1 cellular context compared by ENCODE assay signal in the genomic region with DNA sequence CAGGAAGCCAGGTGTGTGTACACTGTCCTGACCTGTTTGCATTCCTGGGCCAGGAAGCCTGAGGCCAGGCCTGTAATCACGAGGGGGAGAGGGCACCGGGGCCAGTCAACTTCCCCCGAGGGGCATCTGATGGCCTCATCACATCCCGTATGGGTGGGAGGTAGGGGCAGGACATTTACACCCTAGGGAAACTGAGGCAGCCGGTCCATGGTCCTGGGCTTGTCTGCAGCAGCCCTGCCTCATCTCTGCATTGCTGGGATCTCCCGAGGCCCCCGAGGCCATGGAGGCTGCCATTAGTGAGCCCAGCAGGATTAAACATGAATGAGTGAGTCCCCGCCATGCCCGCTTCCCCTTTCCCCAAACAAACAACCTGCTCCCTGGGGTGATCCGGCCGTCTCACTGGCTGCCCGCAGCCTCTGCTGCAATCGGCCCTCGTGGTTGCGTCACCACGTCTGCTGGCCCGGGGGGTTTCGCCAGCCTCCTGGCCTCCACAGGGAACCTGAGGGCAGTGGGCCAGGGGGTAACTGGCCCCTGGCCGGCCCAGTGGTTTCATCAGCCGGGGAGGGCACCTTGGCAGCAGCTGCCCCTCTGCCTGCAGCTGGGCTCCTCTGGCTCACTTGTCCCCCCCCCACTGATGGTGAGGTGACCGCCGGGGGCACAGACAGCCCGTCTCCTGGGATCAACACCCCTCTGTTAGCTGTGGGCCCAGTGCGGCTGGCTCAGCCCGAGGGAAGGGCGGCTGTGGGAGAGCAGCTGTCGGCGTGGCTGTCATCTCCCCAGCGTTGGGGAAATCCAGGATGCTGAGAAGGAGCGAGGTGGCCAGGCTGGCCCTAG.
TF ChIP-seq lines count a peak whose summit lies in the region.

No MANE protein-coding gene starts in this region.

TF ChIP-seq in HepG2, 621 proteins besides CTCF, POLR2A, EP300 and RAD21 (continued from another document and continues in another):
- TF ChIP-seq, protein P1, sequence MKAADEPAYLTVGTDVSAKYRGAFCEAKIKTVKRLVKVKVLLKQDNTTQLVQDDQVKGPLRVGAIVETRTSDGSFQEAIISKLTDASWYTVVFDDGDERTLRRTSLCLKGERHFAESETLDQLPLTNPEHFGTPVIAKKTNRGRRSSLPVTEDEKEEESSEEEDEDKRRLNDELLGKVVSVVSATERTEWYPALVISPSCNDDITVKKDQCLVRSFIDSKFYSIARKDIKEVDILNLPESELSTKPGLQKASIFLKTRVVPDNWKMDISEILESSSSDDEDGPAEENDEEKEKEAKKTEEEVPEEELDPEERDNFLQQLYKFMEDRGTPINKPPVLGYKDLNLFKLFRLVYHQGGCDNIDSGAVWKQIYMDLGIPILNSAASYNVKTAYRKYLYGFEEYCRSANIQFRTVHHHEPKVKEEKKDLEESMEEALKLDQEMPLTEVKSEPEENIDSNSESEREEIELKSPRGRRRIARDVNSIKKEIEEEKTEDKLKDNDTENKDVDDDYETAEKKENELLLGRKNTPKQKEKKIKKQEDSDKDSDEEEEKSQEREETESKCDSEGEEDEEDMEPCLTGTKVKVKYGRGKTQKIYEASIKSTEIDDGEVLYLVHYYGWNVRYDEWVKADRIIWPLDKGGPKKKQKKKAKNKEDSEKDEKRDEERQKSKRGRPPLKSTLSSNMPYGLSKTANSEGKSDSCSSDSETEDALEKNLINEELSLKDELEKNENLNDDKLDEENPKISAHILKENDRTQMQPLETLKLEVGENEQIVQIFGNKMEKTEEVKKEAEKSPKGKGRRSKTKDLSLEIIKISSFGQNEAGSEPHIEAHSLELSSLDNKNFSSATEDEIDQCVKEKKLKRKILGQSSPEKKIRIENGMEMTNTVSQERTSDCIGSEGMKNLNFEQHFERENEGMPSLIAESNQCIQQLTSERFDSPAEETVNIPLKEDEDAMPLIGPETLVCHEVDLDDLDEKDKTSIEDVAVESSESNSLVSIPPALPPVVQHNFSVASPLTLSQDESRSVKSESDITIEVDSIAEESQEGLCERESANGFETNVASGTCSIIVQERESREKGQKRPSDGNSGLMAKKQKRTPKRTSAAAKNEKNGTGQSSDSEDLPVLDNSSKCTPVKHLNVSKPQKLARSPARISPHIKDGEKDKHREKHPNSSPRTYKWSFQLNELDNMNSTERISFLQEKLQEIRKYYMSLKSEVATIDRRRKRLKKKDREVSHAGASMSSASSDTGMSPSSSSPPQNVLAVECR (CRISPR knock-in tag; IDR thresholded peaks at IDR 0.05; ENCODE audit: borderline replicate concordance) = peak; percentile 84
- TF ChIP-seq NCOA1 (CRISPR knock-in tag; IDR thresholded peaks at IDR 0.05) (peak; percentile 97), ZFYVE20 (CRISPR knock-in tag; IDR thresholded peaks at IDR 0.05; ENCODE audit: borderline replicate concordance, low read depth) (no peak), NRL (CRISPR knock-in tag; IDR thresholded peaks at IDR 0.05; ENCODE audit: borderline replicate concordance) (no peak; the same call in 1 of the 2 replicates), PLSCR1 (CRISPR knock-in tag; IDR thresholded peaks at IDR 0.05; ENCODE audit: borderline replicate concordance) (no peak), GMEB1 (CRISPR knock-in tag; IDR thresholded peaks at IDR 0.05; ENCODE audit: borderline replicate concordance) (no peak; the same call in 1 of the 2 replicates), RCOR2 (CRISPR knock-in tag; IDR thresholded peaks at IDR 0.05) (0 out of 2 replicates have a peak, but pooled peaks have one; percentile 27), FOXA1 (IDR thresholded peaks at IDR 0.05) (no peak), FOXA1 (CRISPR knock-in tag; IDR thresholded peaks at IDR 0.05) (peak; percentile 99), MEIS1 (CRISPR knock-in tag; IDR thresholded peaks at IDR 0.05; ENCODE audit: borderline replicate concordance) (peak; percentile 90), ZNF772 (CRISPR knock-in tag; IDR thresholded peaks at IDR 0.05) (peak; percentile 97), ZNF567 (CRISPR knock-in tag; IDR thresholded peaks at IDR 0.05; ENCODE audit: borderline replicate concordance) (no peak), SP140L (CRISPR knock-in tag; IDR thresholded peaks at IDR 0.05; ENCODE audit: borderline replicate concordance) (peak; percentile 97), ZFP62 (CRISPR knock-in tag; IDR thresholded peaks at IDR 0.05) (no peak), POLR2AphosphoS5 (IDR thresholded peaks at IDR 0.05; ENCODE audit: low read depth, low read length) (no peak; the same call in 1 of the 2 replicates), ZNF629 (CRISPR knock-in tag; conservative IDR thresholded peaks at IDR 0.05) (peak; percentile 69), TFAP4 (IDR thresholded peaks at IDR 0.05; ENCODE audit: borderline replicate concordance, low read depth) (peak; percentile 93), TIGD3 (CRISPR knock-in tag; IDR thresholded peaks at IDR 0.05; ENCODE audit: borderline replicate concordance) (no peak), TCF7L2 (IDR thresholded peaks at IDR 0.05; ENCODE audit: low read depth, low read length) (no peak), RARA (CRISPR knock-in tag; IDR thresholded peaks at IDR 0.05) (peak; percentile 96)
- TF ChIP-seq, protein P2, sequence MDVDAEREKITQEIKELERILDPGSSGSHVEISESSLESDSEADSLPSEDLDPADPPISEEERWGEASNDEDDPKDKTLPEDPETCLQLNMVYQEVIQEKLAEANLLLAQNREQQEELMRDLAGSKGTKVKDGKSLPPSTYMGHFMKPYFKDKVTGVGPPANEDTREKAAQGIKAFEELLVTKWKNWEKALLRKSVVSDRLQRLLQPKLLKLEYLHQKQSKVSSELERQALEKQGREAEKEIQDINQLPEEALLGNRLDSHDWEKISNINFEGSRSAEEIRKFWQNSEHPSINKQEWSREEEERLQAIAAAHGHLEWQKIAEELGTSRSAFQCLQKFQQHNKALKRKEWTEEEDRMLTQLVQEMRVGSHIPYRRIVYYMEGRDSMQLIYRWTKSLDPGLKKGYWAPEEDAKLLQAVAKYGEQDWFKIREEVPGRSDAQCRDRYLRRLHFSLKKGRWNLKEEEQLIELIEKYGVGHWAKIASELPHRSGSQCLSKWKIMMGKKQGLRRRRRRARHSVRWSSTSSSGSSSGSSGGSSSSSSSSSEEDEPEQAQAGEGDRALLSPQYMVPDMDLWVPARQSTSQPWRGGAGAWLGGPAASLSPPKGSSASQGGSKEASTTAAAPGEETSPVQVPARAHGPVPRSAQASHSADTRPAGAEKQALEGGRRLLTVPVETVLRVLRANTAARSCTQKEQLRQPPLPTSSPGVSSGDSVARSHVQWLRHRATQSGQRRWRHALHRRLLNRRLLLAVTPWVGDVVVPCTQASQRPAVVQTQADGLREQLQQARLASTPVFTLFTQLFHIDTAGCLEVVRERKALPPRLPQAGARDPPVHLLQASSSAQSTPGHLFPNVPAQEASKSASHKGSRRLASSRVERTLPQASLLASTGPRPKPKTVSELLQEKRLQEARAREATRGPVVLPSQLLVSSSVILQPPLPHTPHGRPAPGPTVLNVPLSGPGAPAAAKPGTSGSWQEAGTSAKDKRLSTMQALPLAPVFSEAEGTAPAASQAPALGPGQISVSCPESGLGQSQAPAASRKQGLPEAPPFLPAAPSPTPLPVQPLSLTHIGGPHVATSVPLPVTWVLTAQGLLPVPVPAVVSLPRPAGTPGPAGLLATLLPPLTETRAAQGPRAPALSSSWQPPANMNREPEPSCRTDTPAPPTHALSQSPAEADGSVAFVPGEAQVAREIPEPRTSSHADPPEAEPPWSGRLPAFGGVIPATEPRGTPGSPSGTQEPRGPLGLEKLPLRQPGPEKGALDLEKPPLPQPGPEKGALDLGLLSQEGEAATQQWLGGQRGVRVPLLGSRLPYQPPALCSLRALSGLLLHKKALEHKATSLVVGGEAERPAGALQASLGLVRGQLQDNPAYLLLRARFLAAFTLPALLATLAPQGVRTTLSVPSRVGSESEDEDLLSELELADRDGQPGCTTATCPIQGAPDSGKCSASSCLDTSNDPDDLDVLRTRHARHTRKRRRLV (CRISPR knock-in tag; IDR thresholded peaks at IDR 0.05) = peak; percentile 69; the same call in 1 of the 2 replicates
- TF ChIP-seq, protein P3, sequence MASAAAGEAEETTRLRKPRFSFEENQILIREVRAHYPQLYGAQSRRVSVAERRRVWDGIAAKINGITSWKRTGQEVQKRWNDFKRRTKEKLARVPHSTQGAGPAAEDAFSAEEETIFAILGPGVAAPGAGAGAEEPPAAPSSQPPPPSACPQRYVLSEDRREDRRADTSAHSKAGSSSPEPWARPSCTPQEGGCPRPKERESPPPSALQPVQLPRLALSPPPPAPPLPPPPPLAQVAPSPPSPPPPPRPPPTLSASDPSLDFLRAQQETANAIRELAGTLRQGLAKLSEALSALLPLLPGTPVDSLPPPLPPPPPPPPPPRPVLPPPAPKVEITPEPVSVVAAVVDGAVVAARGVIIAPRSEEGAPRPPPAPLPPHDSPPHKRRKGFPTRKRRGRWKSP (CRISPR knock-in tag; IDR thresholded peaks at IDR 0.05) = no peak
- TF ChIP-seq, protein P4, sequence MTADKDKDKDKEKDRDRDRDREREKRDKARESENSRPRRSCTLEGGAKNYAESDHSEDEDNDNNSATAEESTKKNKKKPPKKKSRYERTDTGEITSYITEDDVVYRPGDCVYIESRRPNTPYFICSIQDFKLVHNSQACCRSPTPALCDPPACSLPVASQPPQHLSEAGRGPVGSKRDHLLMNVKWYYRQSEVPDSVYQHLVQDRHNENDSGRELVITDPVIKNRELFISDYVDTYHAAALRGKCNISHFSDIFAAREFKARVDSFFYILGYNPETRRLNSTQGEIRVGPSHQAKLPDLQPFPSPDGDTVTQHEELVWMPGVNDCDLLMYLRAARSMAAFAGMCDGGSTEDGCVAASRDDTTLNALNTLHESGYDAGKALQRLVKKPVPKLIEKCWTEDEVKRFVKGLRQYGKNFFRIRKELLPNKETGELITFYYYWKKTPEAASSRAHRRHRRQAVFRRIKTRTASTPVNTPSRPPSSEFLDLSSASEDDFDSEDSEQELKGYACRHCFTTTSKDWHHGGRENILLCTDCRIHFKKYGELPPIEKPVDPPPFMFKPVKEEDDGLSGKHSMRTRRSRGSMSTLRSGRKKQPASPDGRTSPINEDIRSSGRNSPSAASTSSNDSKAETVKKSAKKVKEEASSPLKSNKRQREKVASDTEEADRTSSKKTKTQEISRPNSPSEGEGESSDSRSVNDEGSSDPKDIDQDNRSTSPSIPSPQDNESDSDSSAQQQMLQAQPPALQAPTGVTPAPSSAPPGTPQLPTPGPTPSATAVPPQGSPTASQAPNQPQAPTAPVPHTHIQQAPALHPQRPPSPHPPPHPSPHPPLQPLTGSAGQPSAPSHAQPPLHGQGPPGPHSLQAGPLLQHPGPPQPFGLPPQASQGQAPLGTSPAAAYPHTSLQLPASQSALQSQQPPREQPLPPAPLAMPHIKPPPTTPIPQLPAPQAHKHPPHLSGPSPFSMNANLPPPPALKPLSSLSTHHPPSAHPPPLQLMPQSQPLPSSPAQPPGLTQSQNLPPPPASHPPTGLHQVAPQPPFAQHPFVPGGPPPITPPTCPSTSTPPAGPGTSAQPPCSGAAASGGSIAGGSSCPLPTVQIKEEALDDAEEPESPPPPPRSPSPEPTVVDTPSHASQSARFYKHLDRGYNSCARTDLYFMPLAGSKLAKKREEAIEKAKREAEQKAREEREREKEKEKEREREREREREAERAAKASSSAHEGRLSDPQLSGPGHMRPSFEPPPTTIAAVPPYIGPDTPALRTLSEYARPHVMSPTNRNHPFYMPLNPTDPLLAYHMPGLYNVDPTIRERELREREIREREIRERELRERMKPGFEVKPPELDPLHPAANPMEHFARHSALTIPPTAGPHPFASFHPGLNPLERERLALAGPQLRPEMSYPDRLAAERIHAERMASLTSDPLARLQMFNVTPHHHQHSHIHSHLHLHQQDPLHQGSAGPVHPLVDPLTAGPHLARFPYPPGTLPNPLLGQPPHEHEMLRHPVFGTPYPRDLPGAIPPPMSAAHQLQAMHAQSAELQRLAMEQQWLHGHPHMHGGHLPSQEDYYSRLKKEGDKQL (CRISPR knock-in tag; IDR thresholded peaks at IDR 0.05; ENCODE audit: low read depth) = peak; percentile 91
- TF ChIP-seq, protein P5, sequence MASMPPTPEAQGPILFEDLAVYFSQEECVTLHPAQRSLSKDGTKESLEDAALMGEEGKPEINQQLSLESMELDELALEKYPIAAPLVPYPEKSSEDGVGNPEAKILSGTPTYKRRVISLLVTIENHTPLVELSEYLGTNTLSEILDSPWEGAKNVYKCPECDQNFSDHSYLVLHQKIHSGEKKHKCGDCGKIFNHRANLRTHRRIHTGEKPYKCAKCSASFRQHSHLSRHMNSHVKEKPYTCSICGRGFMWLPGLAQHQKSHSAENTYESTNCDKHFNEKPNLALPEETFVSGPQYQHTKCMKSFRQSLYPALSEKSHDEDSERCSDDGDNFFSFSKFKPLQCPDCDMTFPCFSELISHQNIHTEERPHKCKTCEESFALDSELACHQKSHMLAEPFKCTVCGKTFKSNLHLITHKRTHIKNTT (CRISPR knock-in tag; IDR thresholded peaks at IDR 0.05) = peak; percentile 64; the same call in 1 of the 2 replicates
